Comparison of ENCODE assay signal across 8 cellular contexts in the genomic region with DNA sequence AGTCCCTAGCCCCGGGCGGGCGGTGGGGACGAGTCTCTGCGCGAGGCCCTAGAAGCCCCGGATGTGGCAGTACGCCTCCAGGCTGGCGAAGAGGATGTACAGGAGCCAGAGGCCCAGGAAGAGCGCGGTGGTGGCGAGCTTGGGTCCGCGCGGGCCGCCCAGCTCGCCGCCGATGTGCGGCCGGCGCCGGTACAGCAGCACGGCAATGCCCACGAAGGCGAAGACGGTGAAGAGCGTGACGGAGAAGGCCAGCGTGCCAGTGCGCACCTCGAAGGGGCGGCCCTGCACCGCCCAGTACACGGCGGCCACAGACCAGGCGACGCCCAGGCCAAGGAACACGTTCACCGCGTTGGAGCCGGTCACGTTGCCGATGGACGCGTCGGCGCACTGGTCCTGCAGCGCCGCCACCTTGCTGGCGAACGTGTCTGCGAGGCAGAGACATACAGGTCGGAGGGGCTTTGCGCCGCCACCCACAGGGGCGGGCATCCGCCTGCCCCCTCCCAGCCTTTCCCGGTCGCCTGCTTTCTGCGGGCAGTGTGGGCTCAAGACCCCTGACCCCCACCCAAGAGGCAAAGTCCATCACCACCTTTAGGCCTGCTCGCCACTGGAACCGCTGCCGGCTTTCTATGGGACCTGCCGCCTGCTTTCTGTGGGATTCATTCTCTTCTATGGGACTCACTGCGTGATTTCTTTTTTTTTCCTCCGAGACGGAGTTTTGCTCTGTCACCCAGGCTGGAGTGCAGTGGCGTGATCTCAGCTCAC. TPM values are rescaled to one million over a fixed set of nuclear protein-coding genes. Genes with fewer than 3 reads are reported as not detected.
A peak's percentile ranks its signal among the peaks of the same experiment; 100 is the strongest.
DNase-seq lines count a peak whose midpoint lies in the region; ATAC-seq lines count a peak whose summit lies in the region.

No MANE protein-coding gene starts in this region.

- POLR2A ChIA-PET in activated CD4-positive, alpha-beta T cell treated with anti-CD3 and anti-CD28 coated beads for 36 hours (lab: Charles Lee), result no interaction called here

- peak overlapping the region; percentile 42 for H3K27ac Mint-ChIP-seq in activated CD4-positive, alpha-beta T cell treated with anti-CD3 and anti-CD28 coated beads for 36 hours
- H3K27ac Mint-ChIP-seq in activated naive CD8-positive, alpha-beta T cell treated with anti-CD3 and anti-CD28 coated beads for 36 hours, result no peak overlapping the region
- no peak overlapping the region for H3K27ac Mint-ChIP-seq in immature natural killer cell
- H3K27ac Mint-ChIP-seq in stimulated activated naive CD8-positive, alpha-beta T cell treated with anti-CD3 and anti-CD28 coated beads, Interleukin-15, amount 100 ng/mL, for 72 hours, result peak overlapping the region; percentile 28 to 64

- no peaks in the 10 kb centered on the region for H3K9me3 Mint-ChIP-seq in activated CD4-positive, alpha-beta T cell treated with anti-CD3 and anti-CD28 coated beads for 36 hours (ENCODE audit: low read depth)
- H3K9me3 Mint-ChIP-seq in activated naive CD8-positive, alpha-beta T cell treated with anti-CD3 and anti-CD28 coated beads for 36 hours, result peaks cover 1% of the 10 kb centered on the region
- H3K9me3 Mint-ChIP-seq in immature natural killer cell, result no peaks in the 10 kb centered on the region
- H3K9me3 Mint-ChIP-seq in stimulated activated naive CD8-positive, alpha-beta T cell treated with anti-CD3 and anti-CD28 coated beads, Interleukin-15, amount 100 ng/mL, for 72 hours, result no peaks in the 10 kb centered on the region

- ATAC-seq in activated CD4-positive, alpha-beta T cell treated with anti-CD3 and anti-CD28 coated beads for 36 hours, result peak; percentile 38
- peak; percentile 60 for ATAC-seq in stimulated activated naive CD8-positive, alpha-beta T cell treated with anti-CD3 and anti-CD28 coated beads, Interleukin-15, amount 100 ng/mL, for 72 hours
- no peak for ATAC-seq in HG03342 (IDR thresholded peaks at IDR 0.05; ENCODE audit: unreplicated experiment)

- intact Hi-C loops in activated CD4-positive, alpha-beta T cell treated with anti-CD3 and anti-CD28 coated beads for 36 hours (cut with DNase I, micrococcal nuclease), result no loop called here

- DNase-seq in activated CD4-positive, alpha-beta T cell treated with anti-CD3 and anti-CD28 coated beads for 36 hours, result peak; percentile 65
- no peak for DNase-seq in activated CD4-positive, alpha-beta T cell treated with anti-CD3 and anti-CD28 coated beads, Interleukin-2, amount 50 U/mL, for 4 hours
- peak; percentile 47 for DNase-seq in activated naive CD8-positive, alpha-beta T cell treated with anti-CD3 and anti-CD28 coated beads for 36 hours
- DNase-seq in immature natural killer cell (peak; percentile 12 to 26 (median 26)), MV-4-11 (lab: John Stamatoyannopoulos, UW) (no peak), glomerular visceral epithelial cell (ENCODE audit: extremely low spot score) (no peak)
- DNase-seq in stimulated activated naive CD8-positive, alpha-beta T cell treated with anti-CD3 and anti-CD28 coated beads, Interleukin-15, amount 100 ng/mL, for 72 hours, result peak; percentile 55 to 56

- H3K27me3 Mint-ChIP-seq in activated CD4-positive, alpha-beta T cell treated with anti-CD3 and anti-CD28 coated beads for 36 hours, result peaks cover 31% of the 10 kb centered on the region
- peaks cover 11% of the 10 kb centered on the region for H3K27me3 Mint-ChIP-seq in activated naive CD8-positive, alpha-beta T cell treated with anti-CD3 and anti-CD28 coated beads for 36 hours
- H3K27me3 Mint-ChIP-seq in immature natural killer cell (ENCODE audit: low read depth in 3 of 3), result peaks cover 12 to 30% (median 16%) of the 10 kb centered on the region in 3 donors
- peaks cover 54% of the 10 kb centered on the region for H3K27me3 Mint-ChIP-seq in stimulated activated naive CD8-positive, alpha-beta T cell treated with anti-CD3 and anti-CD28 coated beads, Interleukin-15, amount 100 ng/mL, for 72 hours

- CTCF ChIA-PET in activated CD4-positive, alpha-beta T cell treated with anti-CD3 and anti-CD28 coated beads for 36 hours (lab: Charles Lee), result interaction anchor here (0.7 to 3.0 kb wide), 8 partner anchors 9 to 308 kb away, joined by 3 to 16 read pairs (median 4); partner anchors contain the start of gene DHX34

- peak overlapping the region; percentile 60 for H3K4me3 Mint-ChIP-seq in activated CD4-positive, alpha-beta T cell treated with anti-CD3 and anti-CD28 coated beads for 36 hours
- H3K4me3 Mint-ChIP-seq in activated naive CD8-positive, alpha-beta T cell treated with anti-CD3 and anti-CD28 coated beads for 36 hours, result peak overlapping the region; percentile 68
- peak overlapping the region in 4 of 5 donors; percentile 25 to 62 (median 48) for H3K4me3 Mint-ChIP-seq in immature natural killer cell
- peak overlapping the region; percentile 78 to 83 for H3K4me3 Mint-ChIP-seq in stimulated activated naive CD8-positive, alpha-beta T cell treated with anti-CD3 and anti-CD28 coated beads, Interleukin-15, amount 100 ng/mL, for 72 hours

- peaks cover 14% of the 10 kb centered on the region for H3K4me1 Mint-ChIP-seq in activated CD4-positive, alpha-beta T cell treated with anti-CD3 and anti-CD28 coated beads for 36 hours
- H3K4me1 Mint-ChIP-seq in activated naive CD8-positive, alpha-beta T cell treated with anti-CD3 and anti-CD28 coated beads for 36 hours, result peaks cover 15% of the 10 kb centered on the region
- peaks cover 0 to 12% of the 10 kb centered on the region in 2 donors for H3K4me1 Mint-ChIP-seq in immature natural killer cell
- peaks cover 40% of the 10 kb centered on the region for H3K4me1 Mint-ChIP-seq in stimulated activated naive CD8-positive, alpha-beta T cell treated with anti-CD3 and anti-CD28 coated beads, Interleukin-15, amount 100 ng/mL, for 72 hours

- H3K36me3 Mint-ChIP-seq in activated CD4-positive, alpha-beta T cell treated with anti-CD3 and anti-CD28 coated beads for 36 hours (ENCODE audit: low read depth), result no peaks in the 10 kb centered on the region
- no peaks in the 10 kb centered on the region for H3K36me3 Mint-ChIP-seq in activated naive CD8-positive, alpha-beta T cell treated with anti-CD3 and anti-CD28 coated beads for 36 hours
- H3K36me3 Mint-ChIP-seq in immature natural killer cell, result no peaks in the 10 kb centered on the region

RNA-seq across cellular contexts. Expression of gene MEIS3, which starts 10.9 kb away (rescaled TPM):
- total RNA-seq in activated CD4-positive, alpha-beta T cell treated with anti-CD3 and anti-CD28 coated beads for 36 hours, result under 1 TPM in 1 of 2 experiments, not detected in 1; 0.28 TPM
- total RNA-seq in activated naive CD8-positive, alpha-beta T cell treated with anti-CD3 and anti-CD28 coated beads for 36 hours, result not detected
- not detected for polyA plus RNA-seq in immature natural killer cell

RNA-seq across cellular contexts. Expression of gene SLC8A2, which starts 41.5 kb away (rescaled TPM):
- total RNA-seq in activated CD4-positive, alpha-beta T cell treated with anti-CD3 and anti-CD28 coated beads for 36 hours, result under 1 TPM; 0.11 to 0.23 TPM
- total RNA-seq in activated naive CD8-positive, alpha-beta T cell treated with anti-CD3 and anti-CD28 coated beads for 36 hours, result under 1 TPM; 0.37 to 0.38 TPM
- polyA plus RNA-seq in immature natural killer cell, result not detected

RNA-seq across cellular contexts. Expression of gene KPTN, which starts 53.8 kb away (rescaled TPM):
- 10 to 100 TPM in 1 of 2 experiments, 1 to 10 TPM in 1; 9.7 to 10.5 TPM for total RNA-seq in activated CD4-positive, alpha-beta T cell treated with anti-CD3 and anti-CD28 coated beads for 36 hours
- 10 to 100 TPM; 12.4 to 13.4 TPM for total RNA-seq in activated naive CD8-positive, alpha-beta T cell treated with anti-CD3 and anti-CD28 coated beads for 36 hours
- polyA plus RNA-seq in immature natural killer cell, result 10 to 100 TPM in 1 of 3 donors, 1 to 10 TPM in 2; 5.0 to 25.7 (median 8.9) TPM

Comparison
In these comparisons a context has a peak if more than half of its experiments do, and no peak if none do; other contexts are left out.
1. DNase-seq: peak in activated CD4-positive, alpha-beta T cell treated with anti-CD3 and anti-CD28 coated beads for 36 hours (single experiment), activated naive CD8-positive, alpha-beta T cell treated with anti-CD3 and anti-CD28 coated beads for 36 hours (single experiment), immature natural killer cell (3 of 3) and stimulated activated naive CD8-positive, alpha-beta T cell treated with anti-CD3 and anti-CD28 coated beads, Interleukin-15, amount 100 ng/mL, for 72 hours (2 of 2); none in activated CD4-positive, alpha-beta T cell treated with anti-CD3 and anti-CD28 coated beads, Interleukin-2, amount 50 U/mL, for 4 hours (0 of 2), MV-4-11 (single experiment) and glomerular visceral epithelial cell (single experiment).
2. H3K27ac Mint-ChIP-seq: peak in activated CD4-positive, alpha-beta T cell treated with anti-CD3 and anti-CD28 coated beads for 36 hours (single experiment) and stimulated activated naive CD8-positive, alpha-beta T cell treated with anti-CD3 and anti-CD28 coated beads, Interleukin-15, amount 100 ng/mL, for 72 hours (2 of 2); none in activated naive CD8-positive, alpha-beta T cell treated with anti-CD3 and anti-CD28 coated beads for 36 hours (single experiment) and immature natural killer cell (0 of 6).
3. Peak in every context shown above with its lines, with median percentiles within 50 percentile points of each other: H3K4me3 Mint-ChIP-seq.